8 cellular contexts compared by ENCODE assay signal in genomic region chr10:69334258-69335062, GRCh38. TPM values are rescaled to one million over a fixed set of nuclear protein-coding genes. Genes with fewer than 3 reads are reported as not detected.
DNase-seq lines count a peak whose midpoint lies in the region; ATAC-seq and TF ChIP-seq lines count a peak whose summit lies in the region.

No MANE protein-coding gene starts in this region.

- no peak for ATAC-seq in aorta (ENCODE audit: low FRiP score)
- ATAC-seq in GM18505 (IDR thresholded peaks at IDR 0.05; ENCODE audit: unreplicated experiment), result no peak
- ATAC-seq in HG02973 (IDR thresholded peaks at IDR 0.05; ENCODE audit: unreplicated experiment), result no peak

- no peak for TF ChIP-seq CTCF in breast epithelium (IDR thresholded peaks at IDR 0.05)

- no peak for DNase-seq in activated naive CD4-positive, alpha-beta T cell treated with anti-CD3 and anti-CD28 coated beads, Interleukin-2, amount 50 U/mL, for 16 hours
- DNase-seq in breast epithelium (ENCODE audit: low spot score in 2 of 2) (no peak), aorta (no peak), NCI-H2081 treated with DMSO at 0.1 percent for 48 hours (lab: John Stamatoyannopoulos, UW) (no peak)

- H3K4me3 ChIP-seq in breast epithelium (peak overlapping the region in 1 of 3 donors; percentile 45), mesodermal cell (ENCODE audit: extremely low read depth, insufficient read depth, low read length, poor library complexity, severe bottlenecking) (no peak overlapping the region), aorta (ENCODE audit: low read length in 2 of 2) (no peak overlapping the region)

- H3K27me3 ChIP-seq in breast epithelium, result no peaks in the 10 kb centered on the region
- H3K27me3 ChIP-seq in aorta (ENCODE audit: control insufficient read depth in 1 of 2, insufficient read depth in 2 of 2, low read length in 1 of 2), result no peaks in the 10 kb centered on the region

- peaks cover 27 to 68% of the 10 kb centered on the region in 2 donors for H3K4me1 ChIP-seq in breast epithelium
- H3K4me1 ChIP-seq in mesodermal cell (ENCODE audit: control insufficient read depth, insufficient read depth, low read length, poor library complexity, severe bottlenecking), result peaks cover 77% of the 10 kb centered on the region
- H3K4me1 ChIP-seq in aorta (ENCODE audit: control insufficient read depth in 1 of 2, insufficient read depth in 2 of 2, low read length in 2 of 2), result peaks cover 12% of the 10 kb centered on the region in 2 donors

- H3K4me3 Mint-ChIP-seq in activated naive CD4-positive, alpha-beta T cell treated with anti-CD3 and anti-CD28 coated beads, Interleukin-2, amount 50 U/mL, for 24 hours, result peak overlapping the region; percentile 77

- H3K9me3 ChIP-seq in breast epithelium, result no peaks in the 10 kb centered on the region
- no peaks in the 10 kb centered on the region for H3K9me3 ChIP-seq in mesodermal cell (ENCODE audit: control insufficient read depth, low read length)
- H3K9me3 ChIP-seq in aorta (ENCODE audit: control insufficient read depth, low read length), result no peaks in the 10 kb centered on the region

- peaks cover 1% of the 10 kb centered on the region for H3K36me3 Mint-ChIP-seq in activated naive CD4-positive, alpha-beta T cell treated with anti-CD3 and anti-CD28 coated beads, Interleukin-2, amount 50 U/mL, for 24 hours

- peak overlapping the region; percentile 93 to 94 for H3K27ac ChIP-seq in breast epithelium
- peak overlapping the region; percentile 85 for H3K27ac ChIP-seq in mesodermal cell (ENCODE audit: low read depth, low read length, severe bottlenecking)
- peak overlapping the region; percentile 63 to 87 for H3K27ac ChIP-seq in aorta (ENCODE audit: low read depth in 1 of 2, low read length in 2 of 2)

- WGBS in mesodermal cell (ENCODE audit: insufficient coverage in 2 of 2), 2 experiments, result 85 to 86% methylated on average over 14 to 15 of the region's 19 CpGs
- WGBS in aorta, 2 donors, result 44 to 52% methylated on average over 19 of the region's 19 CpGs

- peaks cover 66% of the 10 kb centered on the region for H3K4me1 Mint-ChIP-seq in activated naive CD4-positive, alpha-beta T cell treated with anti-CD3 and anti-CD28 coated beads, Interleukin-2, amount 50 U/mL, for 24 hours

- H3K27me3 Mint-ChIP-seq in activated naive CD4-positive, alpha-beta T cell treated with anti-CD3 and anti-CD28 coated beads, Interleukin-2, amount 50 U/mL, for 24 hours, result no peaks in the 10 kb centered on the region

- peak overlapping the region; percentile 57 for H3K27ac Mint-ChIP-seq in activated naive CD4-positive, alpha-beta T cell treated with anti-CD3 and anti-CD28 coated beads, Interleukin-2, amount 50 U/mL, for 24 hours

- no peaks in the 10 kb centered on the region for H3K9me3 Mint-ChIP-seq in activated naive CD4-positive, alpha-beta T cell treated with anti-CD3 and anti-CD28 coated beads, Interleukin-2, amount 50 U/mL, for 24 hours

- H3K36me3 ChIP-seq in breast epithelium (no peaks in the 10 kb centered on the region), mesodermal cell (ENCODE audit: control insufficient read depth, insufficient read depth, low read length) (peaks cover 22% of the 10 kb centered on the region), aorta (ENCODE audit: control insufficient read depth in 1 of 2, insufficient read depth in 2 of 2, low read length in 1 of 2) (no peaks in the 10 kb centered on the region)

- TF ChIP-seq POLR2A in breast epithelium (IDR thresholded peaks at IDR 0.05) (no peak), GM18505 (IDR thresholded peaks at IDR 0.05; ENCODE audit: borderline replicate concordance, extremely low read depth, insufficient read depth, insufficient read length) (no peak)

- intact Hi-C loops in breast epithelium (cut with DNase I; ENCODE audit: low total_unique reads) (no loop called here), aorta (cut with DNase I) (no loop called here)

RNA-seq across cellular contexts. Expression of gene HK1, which starts 56.2 kb away (rescaled TPM):
- total RNA-seq in breast epithelium (10 to 100 TPM; 51.2 to 63.4 (median 57.4) TPM), aorta (100 to 1,000 TPM; 117 to 133 TPM)
- polyA plus RNA-seq in mesodermal cell (2013, experiment 1 of 2), result 124 TPM
- 105 TPM for polyA plus RNA-seq in mesodermal cell (2013, experiment 2 of 2)
- 10 to 100 TPM; 41.7 to 67.6 TPM for polyA plus RNA-seq in aorta
